1 cellular context compared by ENCODE assay signal in the genomic region with DNA sequence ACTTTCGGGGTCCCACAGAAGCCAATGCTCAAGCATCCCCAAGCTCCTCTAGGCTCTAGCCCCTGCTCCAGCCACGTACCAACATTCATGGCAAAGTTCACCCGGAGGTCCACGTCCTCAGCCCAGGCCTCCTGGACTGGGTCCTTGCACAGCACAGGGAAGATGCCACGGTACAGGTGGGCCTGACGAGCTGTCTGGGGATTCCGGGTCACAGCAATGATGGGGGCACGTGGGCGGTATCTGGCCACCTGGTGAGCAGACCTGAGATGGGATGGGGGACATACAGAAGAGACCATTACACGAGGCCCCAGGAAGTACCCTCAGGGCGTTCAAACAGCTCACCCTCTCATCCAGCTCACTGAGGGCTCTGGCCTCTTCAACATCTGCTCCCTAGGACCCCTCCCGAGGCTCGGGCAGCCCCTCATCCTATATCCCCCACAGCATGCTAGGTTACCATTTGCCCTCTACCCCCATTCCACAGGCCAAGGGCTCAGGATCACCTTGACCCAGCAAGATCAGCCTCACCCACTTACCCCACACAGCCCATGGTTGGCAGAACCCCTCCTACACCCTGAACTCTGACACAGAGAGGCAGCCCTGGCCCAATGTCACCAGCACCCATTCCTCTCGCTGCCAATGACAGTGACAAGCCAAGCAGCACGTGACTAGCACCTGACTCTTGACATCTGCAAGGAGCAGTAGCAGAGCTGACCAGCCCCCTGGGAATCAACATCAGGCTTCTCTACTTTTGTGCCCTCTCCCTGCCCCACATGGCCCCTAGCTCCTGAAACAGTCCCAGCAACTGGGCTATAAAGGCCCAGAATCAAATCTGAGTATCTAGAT.
TF ChIP-seq lines count a peak whose summit lies in the region.

No MANE protein-coding gene starts in this region.

TF ChIP-seq in K562, 482 proteins besides CTCF, POLR2A, EP300 and RAD21:
- TF ChIP-seq BMI1 (IDR thresholded peaks at IDR 0.05; ENCODE audit: low read length) = no peak
- TF ChIP-seq MBD2 (IDR thresholded peaks at IDR 0.05; ENCODE audit: borderline replicate concordance, low read depth) = no peak
- peak; percentile 25; the same call in 1 of the 2 replicates for TF ChIP-seq RBFOX2 (IDR thresholded peaks at IDR 0.05; ENCODE audit: low read depth, low read length)
- TF ChIP-seq NR1H2 (CRISPR knock-in tag; IDR thresholded peaks at IDR 0.05) = no peak
- peak; percentile 23 for TF ChIP-seq POLR2B (IDR thresholded peaks at IDR 0.05; ENCODE audit: low read depth, partially characterized antibody)
- TF ChIP-seq RHOXF2B (CRISPR knock-in tag; conservative IDR thresholded peaks at IDR 0.05) = no peak
- no peak for TF ChIP-seq HINFP (tag; conservative IDR thresholded peaks at IDR 0.05; ENCODE audit: low read depth)
